In genomic region chr15:92920595-92921169, GRCh38 we compare ENCODE assay signal across 8 cellular contexts. TPM values are rescaled to one million over a fixed set of nuclear protein-coding genes. Genes with fewer than 3 reads are reported as not detected.
DNase-seq lines count a peak whose midpoint lies in the region; ATAC-seq and TF ChIP-seq lines count a peak whose summit lies in the region.

No MANE protein-coding gene starts in this region.

- TF ChIP-seq CTCF in vagina (IDR thresholded peaks at IDR 0.05): no peak

- CTCF ChIA-PET in naive thymus-derived CD4-positive, alpha-beta T cell (lab: Charles Lee): interaction anchor here (0.6 to 11.2 kb wide), 7 partner anchors 88 to 138 kb away, joined by 3 to 70 read pairs (median 4); no protein-coding TSS in a partner anchor

- POLR2A ChIA-PET in naive thymus-derived CD4-positive, alpha-beta T cell (lab: Charles Lee): interaction anchor here (1.0 to 18.6 kb wide), 9 partner anchors 16 to 124 kb away, joined by 3 to 342 read pairs (median 7); partner anchors contain the start of gene CHD2

- no peaks in the 10 kb centered on the region for H3K9me3 ChIP-seq in naive thymus-derived CD4-positive, alpha-beta T cell (ENCODE audit: control insufficient read depth in 2 of 3, low read length in 3 of 3)
- H3K9me3 ChIP-seq in vagina (no peaks in the 10 kb centered on the region), aorta (ENCODE audit: control insufficient read depth, low read length) (no peaks in the 10 kb centered on the region)

- H3K4me3 Mint-ChIP-seq in dendritic cell treated with granulocyte-macrophage colony-stimulating factor and Interleukin-4, amounts not matched to agents 40 ng/mL and 50 ng/mL, for 4 days: no peak overlapping the region
- H3K4me3 Mint-ChIP-seq in naive thymus-derived CD4-positive, alpha-beta T cell: peak overlapping the region in 9 of 10 donors; percentile 43 to 71 (median 61)

- no peak for DNase-seq in Right ventricle myocardium superior
- no peak for DNase-seq in Right ventricle myocardium inferior (ENCODE audit: missing footprints)
- DNase-seq in naive thymus-derived CD4-positive, alpha-beta T cell: no peak
- no peak for DNase-seq in vagina (ENCODE audit: extremely low spot score in 2 of 2)
- DNase-seq in aorta: no peak
- no peak for DNase-seq in NCI-H748 treated with DMSO at 0.1 percent for 48 hours (lab: John Stamatoyannopoulos, UW)
- DNase-seq in HUDEP-2 (lab: John Stamatoyannopoulos, UW; ENCODE audit: unreplicated experiment in 76 of 76): no peak

- no peaks in the 10 kb centered on the region for H3K27me3 Mint-ChIP-seq in dendritic cell treated with granulocyte-macrophage colony-stimulating factor and Interleukin-4, amounts not matched to agents 40 ng/mL and 50 ng/mL, for 4 days
- H3K27me3 Mint-ChIP-seq in naive thymus-derived CD4-positive, alpha-beta T cell: no peaks in the 10 kb centered on the region

- no peak overlapping the region for H3K4me3 ChIP-seq in naive thymus-derived CD4-positive, alpha-beta T cell (ENCODE audit: low read length)
- H3K4me3 ChIP-seq in vagina (no peak overlapping the region), aorta (ENCODE audit: low read length in 2 of 2) (no peak overlapping the region)

- no peaks in the 10 kb centered on the region for H3K27me3 ChIP-seq in naive thymus-derived CD4-positive, alpha-beta T cell (ENCODE audit: control insufficient read depth in 2 of 2, insufficient read depth in 2 of 2, low read length in 2 of 2)
- no peaks in the 10 kb centered on the region for H3K27me3 ChIP-seq in vagina
- no peaks in the 10 kb centered on the region for H3K27me3 ChIP-seq in aorta (ENCODE audit: control insufficient read depth in 1 of 2, insufficient read depth in 2 of 2, low read length in 1 of 2)

- H3K9me3 Mint-ChIP-seq in dendritic cell treated with granulocyte-macrophage colony-stimulating factor and Interleukin-4, amounts not matched to agents 40 ng/mL and 50 ng/mL, for 4 days: no peaks in the 10 kb centered on the region
- peaks cover 0 to 2% (median 0%) of the 10 kb centered on the region in 11 donors for H3K9me3 Mint-ChIP-seq in naive thymus-derived CD4-positive, alpha-beta T cell

- H3K4me1 Mint-ChIP-seq in dendritic cell treated with granulocyte-macrophage colony-stimulating factor and Interleukin-4, amounts not matched to agents 40 ng/mL and 50 ng/mL, for 4 days (ENCODE audit: low read depth): peaks cover 73% of the 10 kb centered on the region
- peaks cover 52 to 95% (median 85%) of the 10 kb centered on the region in 7 donors for H3K4me1 Mint-ChIP-seq in naive thymus-derived CD4-positive, alpha-beta T cell

- H3K36me3 ChIP-seq in naive thymus-derived CD4-positive, alpha-beta T cell (ENCODE audit: control insufficient read depth in 2 of 3, insufficient read depth in 3 of 3, low read length in 3 of 3): peaks cover 0 to 16% (median 0%) of the 10 kb centered on the region in 3 experiments
- H3K36me3 ChIP-seq in vagina (peaks cover 0 to 15% of the 10 kb centered on the region in 2 donors), aorta (ENCODE audit: control insufficient read depth in 1 of 2, insufficient read depth in 2 of 2, low read length in 1 of 2) (peaks cover 0 to 2% of the 10 kb centered on the region in 2 donors)

- no peak overlapping the region for H3K27ac ChIP-seq in naive thymus-derived CD4-positive, alpha-beta T cell (ENCODE audit: low read depth, low read length)
- H3K27ac ChIP-seq in vagina: peak overlapping the region; percentile 72
- H3K27ac ChIP-seq in aorta (ENCODE audit: low read depth in 1 of 2, low read length in 2 of 2): peak overlapping the region in 1 of 2 donors; percentile 57

- WGBS in aorta, 2 donors: 37 to 41% methylated on average over 5 of the region's 5 CpGs

- peak overlapping the region; percentile 81 for H3K27ac Mint-ChIP-seq in dendritic cell treated with granulocyte-macrophage colony-stimulating factor and Interleukin-4, amounts not matched to agents 40 ng/mL and 50 ng/mL, for 4 days
- H3K27ac Mint-ChIP-seq in naive thymus-derived CD4-positive, alpha-beta T cell: peak overlapping the region; percentile 10 to 95 (median 82)

- ATAC-seq in Right ventricle myocardium superior (ENCODE audit: poor library complexity): peak; percentile 23
- ATAC-seq in Right ventricle myocardium inferior: no peak
- ATAC-seq in naive thymus-derived CD4-positive, alpha-beta T cell: no peak
- no peak for ATAC-seq in aorta (ENCODE audit: low FRiP score)

- TF ChIP-seq POLR2A in vagina (IDR thresholded peaks at IDR 0.05): no peak

- intact Hi-C loops in Right ventricle myocardium superior (cut with DNase I) (no loop called here), Right ventricle myocardium inferior (cut with DNase I) (no loop called here), vagina (cut with DNase I) (no loop called here), aorta (cut with DNase I) (loop anchor here in 1 of 2 donors (5.0 kb wide), 3 partner anchors 37 to 97 kb away; no protein-coding TSS in a partner anchor)
- intact Hi-C loops in dendritic cell treated with granulocyte-macrophage colony-stimulating factor and Interleukin-4, amounts not matched to agents 40 ng/mL and 50 ng/mL, for 4 days (cut with micrococcal nuclease): loop anchor here (5.0 kb wide), 1 partner anchor 37 kb away; no protein-coding TSS in a partner anchor
- intact Hi-C loops in naive thymus-derived CD4-positive, alpha-beta T cell (cut with micrococcal nuclease): loop anchor here in 1 of 2 donors (2.0 kb wide), 1 partner anchor 14 kb away; no protein-coding TSS in a partner anchor

- peaks cover 91% of the 10 kb centered on the region for H3K36me3 Mint-ChIP-seq in dendritic cell treated with granulocyte-macrophage colony-stimulating factor and Interleukin-4, amounts not matched to agents 40 ng/mL and 50 ng/mL, for 4 days (ENCODE audit: low read depth)
- H3K36me3 Mint-ChIP-seq in naive thymus-derived CD4-positive, alpha-beta T cell: peaks cover 2 to 40% (median 26%) of the 10 kb centered on the region in 5 donors

- peaks cover 40 to 60% of the 10 kb centered on the region in 2 donors for H3K4me1 ChIP-seq in naive thymus-derived CD4-positive, alpha-beta T cell (ENCODE audit: control insufficient read depth in 2 of 2, insufficient read depth in 2 of 2, low read length in 2 of 2)
- H3K4me1 ChIP-seq in vagina (peaks cover 96% of the 10 kb centered on the region), aorta (ENCODE audit: control insufficient read depth in 1 of 2, insufficient read depth in 2 of 2, low read length in 2 of 2) (peaks cover 11 to 18% of the 10 kb centered on the region in 2 donors)

RNA-seq across cellular contexts. Expression of gene CHD2, which starts 20.6 kb away (rescaled TPM):
- 43.5 TPM for total RNA-seq in Right ventricle myocardium superior
- total RNA-seq in Right ventricle myocardium inferior: 45.9 TPM
- 100 to 1,000 TPM; 144 to 492 (median 393) TPM for total RNA-seq in naive thymus-derived CD4-positive, alpha-beta T cell
- polyA plus RNA-seq in naive thymus-derived CD4-positive, alpha-beta T cell: 100 to 1,000 TPM in 1 of 2 donors, 10 to 100 TPM in 1; 70.0 to 103 TPM
- total RNA-seq in vagina: 100 TPM
- 100 to 1,000 TPM; 120 to 144 TPM for total RNA-seq in aorta
- polyA plus RNA-seq in aorta: 10 to 100 TPM; 38.0 to 42.6 TPM
